In the genomic region with DNA sequence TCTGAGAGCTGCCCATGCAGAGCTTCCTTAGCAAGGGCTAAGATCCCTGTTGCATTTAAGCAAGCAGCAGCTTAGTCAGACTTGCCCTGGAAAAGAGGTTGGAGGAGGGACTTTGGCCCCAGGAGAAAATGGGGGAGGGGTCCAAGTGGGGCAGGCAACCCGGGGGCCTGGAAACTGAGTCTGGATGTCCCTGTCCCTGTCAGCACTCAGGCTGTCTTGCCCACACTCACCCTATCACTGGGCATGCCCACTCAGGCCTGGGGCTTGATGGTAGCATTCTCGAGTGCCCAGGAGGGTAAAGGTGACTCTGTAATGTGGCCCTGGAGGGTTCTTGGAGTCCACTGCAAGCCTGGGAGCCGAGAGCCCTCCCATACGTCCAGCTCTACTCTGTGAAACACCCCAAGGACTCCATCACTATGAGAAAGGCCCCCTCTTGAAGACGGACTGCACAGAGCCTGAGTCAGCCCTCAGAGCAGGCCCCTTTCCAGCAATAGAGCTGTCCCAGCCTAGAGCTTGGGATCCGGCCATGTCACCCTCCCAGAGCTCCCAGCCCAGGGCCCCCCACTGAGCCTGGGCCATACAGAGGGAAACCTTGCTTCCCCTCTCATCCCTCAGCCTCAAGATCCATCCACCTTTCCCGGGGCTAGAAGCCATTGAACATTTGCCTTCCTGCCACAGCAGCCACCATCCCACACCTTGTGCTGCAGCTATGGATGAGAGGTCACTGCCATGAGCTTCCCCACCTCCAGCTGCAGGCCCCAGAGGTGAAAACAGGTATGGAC, we compare ENCODE assay signal across 23 cellular contexts. TPM values are rescaled to one million over a fixed set of nuclear protein-coding genes. Genes with fewer than 3 reads are reported as not detected.
DNase-seq lines count a peak whose midpoint lies in the region; ATAC-seq and TF ChIP-seq lines count a peak whose summit lies in the region.
"Had no signal": no experiment of that assay in that cellular context is flagged by ENCODE, and none has a peak within 500 bp of the region (broad histone marks: within the 10 kb centered on the region; RNA-seq: fewer than 3 reads in every experiment).

No MANE protein-coding gene starts in this region.

- no peaks in the 10 kb centered on the region for H3K9me3 Mint-ChIP-seq in Caco-2 (ENCODE audit: unreplicated experiment)
- H3K9me3 Mint-ChIP-seq: CD8-positive, alpha-beta T cell; stimulated activated memory B cell treated with anti-CD40 and anti-IgM and Interleukin-4, amounts not matched to agents 10 μg/mL and 1 μg/mL and 100 μg/mL, for 72 hours had no signal

- H3K27ac Mint-ChIP-seq in Caco-2 (ENCODE audit: unreplicated experiment) = peak overlapping the region; percentile 70
- H3K27ac Mint-ChIP-seq: CD8-positive, alpha-beta T cell; stimulated activated memory B cell treated with anti-CD40 and anti-IgM and Interleukin-4, amounts not matched to agents 10 μg/mL and 1 μg/mL and 100 μg/mL, for 72 hours had no signal

- 42 to 56% (median 49%) methylated on average over 6 to 7 of the region's 7 CpGs for WGBS in heart left ventricle, 4 donors
- WGBS in mesenchymal stem cell = 78% methylated on average over 7 of the region's 7 CpGs

- peak in 1 of 2 experiments; percentile 26 for DNase-seq in Caco-2
- peak; percentile 17 for DNase-seq in D341Med (ENCODE audit: low spot score)
- DNase-seq in heart left ventricle = peak in 4 of 5 donors; percentile 19 to 47 (median 36)
- DNase-seq in osteoblast (ENCODE audit: insufficient read length, low spot score, missing footprints) = peak; percentile 87
- DNase-seq in mesenchymal stem cell = no peak
- DNase-seq in GF-D8 (lab: John Stamatoyannopoulos, UW) = no peak
- DNase-seq: activated CD4-positive, alpha-beta T cell treated with anti-CD3 and anti-CD28 coated beads for 48 hours; activated naive CD4-positive, alpha-beta T cell treated with anti-CD3 and anti-CD28 coated beads, Interleukin-2, amount 50 U/mL, for 16 hours; cerebellar nuclear complex; DMS79; effector CD8-positive, alpha-beta T cell; GOT3; MG63; NCI-H1436 treated with DMSO at 0.1 percent for 48 hours; NCI-H69; occipital lobe had no signal

- H2BK15ac ChIP-seq in mesenchymal stem cell (ENCODE audit: low read depth, poor library complexity, severe bottlenecking) = no peak overlapping the region

- no peaks in the 10 kb centered on the region for H3K79me1 ChIP-seq in mesenchymal stem cell (replicated peaks; ENCODE audit: low read length, poor library complexity, severe bottlenecking)

- TF ChIP-seq CTCF in Caco-2 (IDR thresholded peaks at IDR 0.05; ENCODE audit: insufficient read depth in 1 of 2, low read depth in 1 of 2, low read length in 1 of 2, severe bottlenecking in 1 of 2, unreplicated experiment in 1 of 2) (no peak), heart left ventricle (IDR thresholded peaks at IDR 0.05) (no peak), osteoblast (IDR thresholded peaks at IDR 0.05; ENCODE audit: extremely low read depth, low read depth, low read length) (no peak)

- H3K4me3 Mint-ChIP-seq in Caco-2 (ENCODE audit: unreplicated experiment) = no peak overlapping the region
- H3K4me3 Mint-ChIP-seq: CD8-positive, alpha-beta T cell; stimulated activated memory B cell treated with anti-CD40 and anti-IgM and Interleukin-4, amounts not matched to agents 10 μg/mL and 1 μg/mL and 100 μg/mL, for 72 hours had no signal

- no peaks in the 10 kb centered on the region for H4K20me1 ChIP-seq in osteoblast (ENCODE audit: insufficient read depth, low read length)

- POLR2A ChIA-PET in Caco-2 (lab: Charles Lee) = no interaction called here

- no peak overlapping the region for H2AK5ac ChIP-seq in mesenchymal stem cell (ENCODE audit: low read length, severe bottlenecking)

- peak overlapping the region in 5 of 12 donors; percentile 23 to 77 (median 43) for H3K27ac ChIP-seq in heart left ventricle
- no peak overlapping the region for H3K27ac ChIP-seq in osteoblast (ENCODE audit: low read depth, low read length)
- no peak overlapping the region for H3K27ac ChIP-seq in mesenchymal stem cell (ENCODE audit: low read length, poor library complexity, severe bottlenecking)
- H3K27ac ChIP-seq: ascending aorta, esophagus muscularis mucosa, thoracic aorta had no signal

- H3K79me2 ChIP-seq in osteoblast (ENCODE audit: insufficient read depth, low read length) = no peaks in the 10 kb centered on the region

- H3K4me2 ChIP-seq in osteoblast (ENCODE audit: insufficient read depth, low read length) (no peak overlapping the region), mesenchymal stem cell (ENCODE audit: low read length, poor library complexity, severe bottlenecking) (no peak overlapping the region)

- H3K36me3 Mint-ChIP-seq in Caco-2 (ENCODE audit: insufficient read depth, unreplicated experiment) = peaks cover 5% of the 10 kb centered on the region
- H3K36me3 Mint-ChIP-seq: CD8-positive, alpha-beta T cell; stimulated activated memory B cell treated with anti-CD40 and anti-IgM and Interleukin-4, amounts not matched to agents 10 μg/mL and 1 μg/mL and 100 μg/mL, for 72 hours had no signal

- ATAC-seq in heart left ventricle = peak in 1 of 4 donors; percentile 0
- no peak for ATAC-seq in HG03095 (IDR thresholded peaks at IDR 0.05; ENCODE audit: unreplicated experiment)
- ATAC-seq: CD8-positive, alpha-beta T cell; right cardiac atrium; stimulated activated memory B cell treated with anti-CD40 and anti-IgM and Interleukin-4, amounts not matched to agents 10 μg/mL and 1 μg/mL and 100 μg/mL, for 72 hours had no signal

- H4K8ac ChIP-seq in mesenchymal stem cell (ENCODE audit: low read length) = no peak overlapping the region

- H3K14ac ChIP-seq in mesenchymal stem cell (ENCODE audit: low read length in 2 of 2) = no peak overlapping the region

- peaks cover 21% of the 10 kb centered on the region for H3K4me1 ChIP-seq in Caco-2
- peaks cover 0 to 48% (median 31%) of the 10 kb centered on the region in 12 donors for H3K4me1 ChIP-seq in heart left ventricle
- peaks cover 15% of the 10 kb centered on the region for H3K4me1 ChIP-seq in osteoblast (ENCODE audit: insufficient read depth, low read length)
- H3K4me1 ChIP-seq in mesenchymal stem cell (ENCODE audit: control insufficient read depth, insufficient read depth, low read depth, low read length) = peaks cover 19% of the 10 kb centered on the region

- H3K9me3 ChIP-seq in Caco-2 = no peaks in the 10 kb centered on the region
- H3K9me3 ChIP-seq in heart left ventricle = no peaks in the 10 kb centered on the region
- H3K9me3 ChIP-seq in osteoblast (ENCODE audit: low read depth, low read length) = no peaks in the 10 kb centered on the region
- no peaks in the 10 kb centered on the region for H3K9me3 ChIP-seq in mesenchymal stem cell (ENCODE audit: control insufficient read depth, low read length)
- H3K9me3 ChIP-seq: ascending aorta, esophagus muscularis mucosa, MG63, thoracic aorta had no signal

- peaks cover 16% of the 10 kb centered on the region for H3K4me1 Mint-ChIP-seq in Caco-2 (ENCODE audit: low read depth, unreplicated experiment)

- H2AFZ ChIP-seq in osteoblast (ENCODE audit: low read length) (no peak overlapping the region), mesenchymal stem cell (ENCODE audit: low read depth, low read length) (no peak overlapping the region)

- H4K91ac ChIP-seq in mesenchymal stem cell (ENCODE audit: low read length) = no peak overlapping the region

- H3K27me3 Mint-ChIP-seq in Caco-2 (ENCODE audit: insufficient read depth, unreplicated experiment) = no peaks in the 10 kb centered on the region
- H3K27me3 Mint-ChIP-seq: stimulated activated memory B cell treated with anti-CD40 and anti-IgM and Interleukin-4, amounts not matched to agents 10 μg/mL and 1 μg/mL and 100 μg/mL, for 72 hours had no signal

- H3K36me3 ChIP-seq in Caco-2 (ENCODE audit: control insufficient read depth, insufficient read depth, low read length) (no peaks in the 10 kb centered on the region), heart left ventricle (no peaks in the 10 kb centered on the region), osteoblast (ENCODE audit: insufficient read depth, low read length) (no peaks in the 10 kb centered on the region), mesenchymal stem cell (ENCODE audit: control insufficient read depth in 1 of 2, insufficient read depth in 2 of 2, low read depth in 1 of 2, low read length in 2 of 2) (no peaks in the 10 kb centered on the region)
- H3K36me3 ChIP-seq: ascending aorta, esophagus muscularis mucosa, MG63, thoracic aorta had no signal

- no peak overlapping the region for H3K9ac ChIP-seq in mesenchymal stem cell (ENCODE audit: low read length)

- intact Hi-C loops in Caco-2 (cut with micrococcal nuclease; ENCODE audit: unreplicated experiment) = loop anchor here (2.0 kb wide), 1 partner anchor 13 kb away; a partner anchor contains a TSS
- intact Hi-C loops in heart left ventricle (cut with DNase I) = loop anchor here in 3 of 10 donors (5.0 to 10.0 kb wide), 2 partner anchors 143 to 145 kb away; a partner anchor contains a TSS

- H3K4me3 ChIP-seq in Caco-2 (ENCODE audit: low read depth, low read length) = no peak overlapping the region
- no peak overlapping the region for H3K4me3 ChIP-seq in heart left ventricle
- H3K4me3 ChIP-seq in osteoblast (ENCODE audit: insufficient read depth, low read length) = no peak overlapping the region
- no peak overlapping the region for H3K4me3 ChIP-seq in mesenchymal stem cell (ENCODE audit: insufficient read depth in 1 of 2, low read depth in 1 of 2, low read length in 2 of 2)
- H3K4me3 ChIP-seq: ascending aorta, esophagus muscularis mucosa, MG63, thoracic aorta had no signal

- no TSS peak for BruUV-seq in Caco-2 (replicated peaks; lab: Mats Ljungman, UMichigan)

- H3K23ac ChIP-seq in mesenchymal stem cell (ENCODE audit: low read length in 2 of 2) = no peak overlapping the region

- no peak overlapping the region for H3K4ac ChIP-seq in mesenchymal stem cell (ENCODE audit: low read depth in 1 of 2, low read length in 2 of 2)

- no peak overlapping the region for H3K18ac ChIP-seq in mesenchymal stem cell (ENCODE audit: low read depth in 1 of 2, low read length in 2 of 2)

- H2BK12ac ChIP-seq in mesenchymal stem cell (ENCODE audit: low read length in 2 of 2) = no peak overlapping the region

- H3K27me3 ChIP-seq in Caco-2 (replicated peaks; ENCODE audit: control insufficient read depth, insufficient read depth, low read length) (no peaks in the 10 kb centered on the region), heart left ventricle (no peaks in the 10 kb centered on the region), osteoblast (ENCODE audit: insufficient read depth, low read length) (no peaks in the 10 kb centered on the region), mesenchymal stem cell (ENCODE audit: control insufficient read depth in 1 of 2, insufficient read depth in 1 of 2, low read length in 2 of 2) (peaks cover 4% of the 10 kb centered on the region in 2 experiments)
- H3K27me3 ChIP-seq: ascending aorta, esophagus muscularis mucosa, MG63 had no signal

- TF ChIP-seq POLR2A in heart left ventricle (IDR thresholded peaks at IDR 0.05) = no peak

- no peak overlapping the region for H2BK5ac ChIP-seq in mesenchymal stem cell (ENCODE audit: low read depth, low read length, poor library complexity, severe bottlenecking)

- no peak overlapping the region for H2BK120ac ChIP-seq in mesenchymal stem cell (ENCODE audit: low read depth, low read length)

- CTCF ChIA-PET in Caco-2 (lab: Charles Lee) = interaction anchor here (1.8 kb wide), 1 partner anchor 46 kb away, joined by 14 read pairs; no protein-coding TSS in a partner anchor

RNA-seq across cellular contexts. Expression of a gene that starts 13.4 kb away (rescaled TPM):
- total RNA-seq in Caco-2 (2022) = 13.0 and 13.8 TPM in 2 replicates
- total RNA-seq in heart left ventricle = over 10,000 TPM in 1 of 9 donors, 1,000 to 10,000 TPM in 8; 4,961 to 10,676 (median 6,839) TPM
- over 10,000 TPM in 1 of 2 donors, 1,000 to 10,000 TPM in 1; 5,594 to 12,544 TPM for polyA plus RNA-seq in heart left ventricle
- not detected in 2 replicates for total RNA-seq in osteoblast
- polyA plus RNA-seq in mesenchymal stem cell (2013, experiment 1 of 2) = 0.25 TPM
- polyA plus RNA-seq in mesenchymal stem cell (2013, experiment 2 of 2) = 0.14 TPM
- total RNA-seq: CD8-positive, alpha-beta T cell; occipital lobe had no signal

RNA-seq across cellular contexts. Expression of a gene that starts 27.6 kb away (rescaled TPM):
- total RNA-seq in Caco-2 (2022) = 5.1 and 6.8 TPM in 2 replicates
- 10 to 100 TPM in 2 of 9 donors, 1 to 10 TPM in 7; 2.1 to 15.6 (median 6.0) TPM for total RNA-seq in heart left ventricle
- polyA plus RNA-seq in heart left ventricle = 10 to 100 TPM in 1 of 2 donors, 1 to 10 TPM in 1; 6.5 to 23.4 TPM
- total RNA-seq in osteoblast = 0.29 and 0.36 TPM in 2 replicates
- polyA plus RNA-seq in mesenchymal stem cell (2013, experiment 1 of 2) = 0.15 TPM
- polyA plus RNA-seq in mesenchymal stem cell (2013, experiment 2 of 2) = 0.27 TPM
- total RNA-seq: CD8-positive, alpha-beta T cell had no signal

Comparison
In these comparisons a context has a peak if more than half of its experiments do, and no peak if none do; other contexts are left out.
1. DNase-seq: peak in D341Med (single experiment), heart left ventricle (4 of 5) and osteoblast (single experiment); none in mesenchymal stem cell (single experiment) and GF-D8 (single experiment).
2. RNA of a gene that starts 13.4 kb away (total RNA-seq): 4,961 to 10,676 TPM in heart left ventricle; 13.0 to 13.8 TPM in Caco-2 and not detected in osteoblast; every median in the first group is over 100 times any median in the second.